In genomic region chr10:103144086-103144485, GRCh38 we compare ENCODE assay signal across 20 cellular contexts.
"Had no signal": no experiment of that assay in that cellular context is flagged by ENCODE, and none has a peak within 500 bp of the region (broad histone marks: within the 10 kb centered on the region; RNA-seq: fewer than 3 reads in every experiment).

No MANE protein-coding gene starts in this region.

- H3K27ac ChIP-seq: adrenal gland, body of pancreas, SK-N-MC had no signal

- H3K9me3 Mint-ChIP-seq: dendritic cell treated with granulocyte-macrophage colony-stimulating factor and Interleukin-4, amounts not matched to agents 40 ng/mL and 50 ng/mL, for 4 days; endodermal cell; natural killer cell; stimulated activated effector memory CD8-positive, alpha-beta T cell treated with anti-CD3 and anti-CD28 coated beads, Interleukin-12 subunit alpha, Interleukin-12 subunit beta, amount 100 ng/mL, for 72 hours had no signal

- DNase-seq: activated CD4-positive, alpha-beta T cell treated with anti-CD3 and anti-CD28 coated beads, Interleukin-2, amount 50 U/mL, for 4 hours; activated CD4-positive, CD25-positive, alpha-beta regulatory T cell treated with anti-CD3 and anti-CD28 coated beads, Interleukin-2, amount 50 U/mL, for 72 hours; activated effector memory CD4-positive, alpha-beta T cell treated with Interleukin-2 at 50 U/mL for 16 hours; activated naive CD4-positive, alpha-beta T cell treated with anti-CD3 and anti-CD28 coated beads, Interleukin-2, amount 50 U/mL, for 16 hours; activated T-cell treated with anti-CD3 and anti-CD28 coated beads for 4 hours; adrenal gland; body of pancreas; endodermal cell; hippocampal formation; mammary epithelial cell; natural killer cell; stimulated activated CD4-positive, alpha-beta T cell treated with anti-CD3 and anti-CD28 coated beads, Interleukin-12 subunit alpha, Interleukin-12 subunit beta, amount 100 ng/mL, for 4 hours; T-helper 1 cell; T1000 had no signal

- H3K9me3 ChIP-seq: adrenal gland, body of pancreas, thoracic aorta had no signal

- H3K27me3 ChIP-seq: adrenal gland, body of pancreas had no signal

- ATAC-seq: body of pancreas; left lobe of liver; natural killer cell; sciatic nerve; stimulated activated effector memory CD8-positive, alpha-beta T cell treated with anti-CD3 and anti-CD28 coated beads, Interleukin-12 subunit alpha, Interleukin-12 subunit beta, amount 100 ng/mL, for 72 hours had no signal

- H3K27ac Mint-ChIP-seq: dendritic cell treated with granulocyte-macrophage colony-stimulating factor and Interleukin-4, amounts not matched to agents 40 ng/mL and 50 ng/mL, for 4 days; endodermal cell; natural killer cell; stimulated activated effector memory CD8-positive, alpha-beta T cell treated with anti-CD3 and anti-CD28 coated beads, Interleukin-12 subunit alpha, Interleukin-12 subunit beta, amount 100 ng/mL, for 72 hours had no signal

- H3K27me3 Mint-ChIP-seq: dendritic cell treated with granulocyte-macrophage colony-stimulating factor and Interleukin-4, amounts not matched to agents 40 ng/mL and 50 ng/mL, for 4 days had no signal

- H3K4me3 Mint-ChIP-seq: dendritic cell treated with granulocyte-macrophage colony-stimulating factor and Interleukin-4, amounts not matched to agents 40 ng/mL and 50 ng/mL, for 4 days; endodermal cell; natural killer cell; stimulated activated effector memory CD8-positive, alpha-beta T cell treated with anti-CD3 and anti-CD28 coated beads, Interleukin-12 subunit alpha, Interleukin-12 subunit beta, amount 100 ng/mL, for 72 hours had no signal

- H3K4me3 ChIP-seq: body of pancreas, SK-N-MC, thoracic aorta had no signal

- H3K36me3 Mint-ChIP-seq: natural killer cell had no signal

- H3K36me3 ChIP-seq: adrenal gland, thoracic aorta had no signal
